In the genomic region with DNA sequence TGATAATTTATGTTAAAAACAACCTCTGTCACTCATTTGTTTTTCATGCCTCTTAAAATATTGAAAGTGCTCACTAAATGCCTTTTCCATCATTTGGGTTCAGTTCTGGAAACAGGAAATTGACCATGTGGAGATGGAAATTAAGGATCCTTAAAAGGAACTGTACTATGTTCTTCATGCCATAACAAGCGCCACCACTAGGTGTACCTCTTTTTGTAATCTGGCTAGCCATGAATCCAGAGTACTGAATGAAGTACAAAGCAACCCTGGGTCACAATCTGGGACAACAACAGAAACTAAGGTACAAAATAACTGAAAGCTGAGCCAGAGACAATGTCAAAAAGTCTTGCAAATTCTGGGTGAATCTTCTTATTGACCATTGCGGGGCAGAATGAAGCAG, we compare ENCODE assay signal across 13 cellular contexts.
DNase-seq lines count a peak whose midpoint lies in the region; FAIRE-seq and TF ChIP-seq lines count a peak whose summit lies in the region.
"Had no signal": no experiment of that assay in that cellular context is flagged by ENCODE, and none has a peak within 500 bp of the region (broad histone marks: within the 10 kb centered on the region; RNA-seq: fewer than 3 reads in every experiment).

No MANE protein-coding gene starts in this region.

- H3K4me3 ChIP-seq in breast epithelium: no peak overlapping the region
- H3K4me3 ChIP-seq in Loucy (ENCODE audit: low read length, poor library complexity, severe bottlenecking): no peak overlapping the region
- no peak overlapping the region for H3K4me3 ChIP-seq in bronchial epithelial cell (ENCODE audit: low read depth, low read length)
- no peak overlapping the region for H3K4me3 ChIP-seq in testis
- H3K4me3 ChIP-seq in esophagus squamous epithelium: no peak overlapping the region

- H3K9me2 ChIP-seq in Loucy (replicated peaks; ENCODE audit: low read depth, low read length): no peaks in the 10 kb centered on the region

- no peak overlapping the region for H2AFZ ChIP-seq in Loucy (ENCODE audit: low read length)

- H3K4me1 Mint-ChIP-seq in MCF 10A (ENCODE audit: insufficient read depth, unreplicated experiment): no peaks in the 10 kb centered on the region
- H3K4me1 Mint-ChIP-seq: naive B cell; stimulated activated naive B cell treated with anti-CD40 and anti-IgM and Interleukin-4, amounts not matched to agents 10 μg/mL and 1 μg/mL and 100 μg/mL, for 72 hours had no signal

- H3K9me3 ChIP-seq in breast epithelium: no peaks in the 10 kb centered on the region
- no peaks in the 10 kb centered on the region for H3K9me3 ChIP-seq in Loucy (ENCODE audit: insufficient read depth, low read depth, low read length)
- no peaks in the 10 kb centered on the region for H3K9me3 ChIP-seq in testis
- no peaks in the 10 kb centered on the region for H3K9me3 ChIP-seq in esophagus squamous epithelium

- TF ChIP-seq POLR2A in breast epithelium (IDR thresholded peaks at IDR 0.05) (no peak), testis (IDR thresholded peaks at IDR 0.05) (no peak), esophagus squamous epithelium (IDR thresholded peaks at IDR 0.05) (no peak)

- no peak overlapping the region for H3K4me2 ChIP-seq in Loucy (ENCODE audit: low read depth, low read length, poor library complexity, severe bottlenecking)

- intact Hi-C loops in MCF 10A (cut with micrococcal nuclease): no loop called here
- intact Hi-C loops in breast epithelium (cut with DNase I; ENCODE audit: low total_unique reads): no loop called here
- intact Hi-C loops in testis (cut with DNase I; ENCODE audit: low total_unique reads): no loop called here
- intact Hi-C loops in esophagus squamous epithelium (cut with DNase I): no loop called here

- H3K27ac ChIP-seq in breast epithelium (no peak overlapping the region), testis (no peak overlapping the region), esophagus squamous epithelium (no peak overlapping the region)

- WGBS in testis, 2 donors: 90 to 91% methylated on average over 2 of the region's 2 CpGs
- WGBS in esophagus squamous epithelium, 2 donors: 80 to 92% methylated on average over 2 of the region's 2 CpGs

- H3K4me1 ChIP-seq in breast epithelium: no peaks in the 10 kb centered on the region
- no peaks in the 10 kb centered on the region for H3K4me1 ChIP-seq in Loucy (ENCODE audit: insufficient read depth, low read length, poor library complexity, severe bottlenecking)
- no peaks in the 10 kb centered on the region for H3K4me1 ChIP-seq in testis
- H3K4me1 ChIP-seq in esophagus squamous epithelium: no peaks in the 10 kb centered on the region

- H3F3A ChIP-seq in Loucy (ENCODE audit: low read depth): no peaks in the 10 kb centered on the region

- H3K9ac ChIP-seq in Loucy (ENCODE audit: low read depth, low read length, poor library complexity, severe bottlenecking): no peak overlapping the region

- POLR2A ChIA-PET in MCF 10A (lab: Yijun Ruan, JAX): no interaction called here

- CTCF ChIA-PET in MCF 10A (lab: Yijun Ruan, JAX): no interaction called here

- H3K9me3 Mint-ChIP-seq in MCF 10A (ENCODE audit: unreplicated experiment): no peaks in the 10 kb centered on the region

- no peaks in the 10 kb centered on the region for H3K79me2 ChIP-seq in Loucy (ENCODE audit: insufficient read depth, low read length)

- H3K27ac Mint-ChIP-seq in MCF 10A (ENCODE audit: low read depth, unreplicated experiment): no peak overlapping the region
- H3K27ac Mint-ChIP-seq: naive B cell; stimulated activated naive B cell treated with anti-CD40 and anti-IgM and Interleukin-4, amounts not matched to agents 10 μg/mL and 1 μg/mL and 100 μg/mL, for 72 hours had no signal

- H3K27me3 ChIP-seq in breast epithelium (no peaks in the 10 kb centered on the region), Loucy (ENCODE audit: insufficient read depth, low read length, poor library complexity, severe bottlenecking) (no peaks in the 10 kb centered on the region), bronchial epithelial cell (ENCODE audit: control insufficient read depth, insufficient read depth, low read length) (no peaks in the 10 kb centered on the region), testis (no peaks in the 10 kb centered on the region), esophagus squamous epithelium (no peaks in the 10 kb centered on the region)

- no peaks in the 10 kb centered on the region for H4K20me1 ChIP-seq in Loucy (ENCODE audit: insufficient read depth, low read length, poor library complexity, severe bottlenecking)

- H3K4me3 Mint-ChIP-seq in MCF 10A (ENCODE audit: unreplicated experiment): no peak overlapping the region
- H3K4me3 Mint-ChIP-seq: naive B cell; stimulated activated naive B cell treated with anti-CD40 and anti-IgM and Interleukin-4, amounts not matched to agents 10 μg/mL and 1 μg/mL and 100 μg/mL, for 72 hours had no signal

- DNase-seq in MCF 10A (ENCODE audit: unreplicated experiment): peak; percentile 19
- DNase-seq in breast epithelium (ENCODE audit: low spot score in 2 of 2): no peak
- peak; percentile 3 for DNase-seq in bronchial epithelial cell (ENCODE audit: low read depth)
- DNase-seq in testis: no peak
- no peak for DNase-seq in activated CD4-positive, CD25-positive, alpha-beta regulatory T cell (lab: John Stamatoyannopoulos, UW)
- DNase-seq in esophagus squamous epithelium (lab: John Stamatoyannopoulos, UW): no peak
- DNase-seq in DMS79 (lab: John Stamatoyannopoulos, UW): no peak
- DNase-seq: activated gamma-delta T cell; naive B cell; stimulated activated CD4-positive, alpha-beta T cell treated with anti-CD3 and anti-CD28 coated beads, Interleukin-12 subunit alpha, Interleukin-12 subunit beta, amount 100 ng/mL, for 4 hours; stimulated activated naive B cell treated with anti-CD40 and anti-IgM and Interleukin-4, amounts not matched to agents 10 μg/mL and 1 μg/mL and 100 μg/mL, for 72 hours had no signal

- no TSS peak for BruUV-seq in MCF 10A (replicated peaks; lab: Mats Ljungman, UMichigan)

- no peaks in the 10 kb centered on the region for H3K36me3 Mint-ChIP-seq in MCF 10A (ENCODE audit: insufficient read depth, unreplicated experiment)
- H3K36me3 Mint-ChIP-seq: naive B cell; stimulated activated naive B cell treated with anti-CD40 and anti-IgM and Interleukin-4, amounts not matched to agents 10 μg/mL and 1 μg/mL and 100 μg/mL, for 72 hours had no signal

- H3K27me3 Mint-ChIP-seq in MCF 10A (ENCODE audit: insufficient read depth, unreplicated experiment): no peaks in the 10 kb centered on the region
- H3K27me3 Mint-ChIP-seq: naive B cell; stimulated activated naive B cell treated with anti-CD40 and anti-IgM and Interleukin-4, amounts not matched to agents 10 μg/mL and 1 μg/mL and 100 μg/mL, for 72 hours had no signal

- TF ChIP-seq CTCF in MCF 10A (IDR thresholded peaks at IDR 0.05; ENCODE audit: unreplicated experiment): peak; percentile 11
- no peak for TF ChIP-seq CTCF in breast epithelium (IDR thresholded peaks at IDR 0.05)
- peak; percentile 52 for TF ChIP-seq CTCF in Loucy (conservative IDR thresholded peaks at IDR 0.05; ENCODE audit: low read length)
- peak; percentile 4 for TF ChIP-seq CTCF in bronchial epithelial cell (IDR thresholded peaks at IDR 0.05; ENCODE audit: insufficient read depth, low read length, severe bottlenecking)
- TF ChIP-seq CTCF in testis (IDR thresholded peaks at IDR 0.05): peak in 2 of 3 experiments; percentile 17 to 19
- no peak for TF ChIP-seq CTCF in esophagus squamous epithelium (IDR thresholded peaks at IDR 0.05)

- FAIRE-seq in bronchial epithelial cell (lab: Jason Lieb, UNC): no peak
- FAIRE-seq: TTC549 had no signal

- H3K36me3 ChIP-seq in breast epithelium: no peaks in the 10 kb centered on the region
- H3K36me3 ChIP-seq in Loucy (ENCODE audit: insufficient read depth, low read length): no peaks in the 10 kb centered on the region
- H3K36me3 ChIP-seq in bronchial epithelial cell (ENCODE audit: control insufficient read depth, insufficient read depth, low read length): no peaks in the 10 kb centered on the region
- H3K36me3 ChIP-seq in testis (ENCODE audit: low read depth, missing control alignments): no peaks in the 10 kb centered on the region
- no peaks in the 10 kb centered on the region for H3K36me3 ChIP-seq in esophagus squamous epithelium

Comparison
In these comparisons a context has a peak if more than half of its experiments do, and no peak if none do; other contexts are left out.
1. DNase-seq: peak in MCF 10A (single experiment) and bronchial epithelial cell (single experiment); none in breast epithelium (0 of 2), testis (single experiment), activated CD4-positive, CD25-positive, alpha-beta regulatory T cell (0 of 4), esophagus squamous epithelium (single experiment) and DMS79 (single experiment).
2. CTCF ChIP-seq: peak in MCF 10A (single experiment), Loucy (single experiment), bronchial epithelial cell (single experiment) and testis (2 of 3); none in breast epithelium (0 of 3) and esophagus squamous epithelium (0 of 6).